Comparison of ENCODE assay signal across 16 cellular contexts in genomic region chr7:98800996-98801395, GRCh38.
A peak's percentile ranks its signal among the peaks of the same experiment; 100 is the strongest.
DNase-seq lines count a peak whose midpoint lies in the region; ATAC-seq and TF ChIP-seq lines count a peak whose summit lies in the region.
"Had no signal": no experiment of that assay in that cellular context is flagged by ENCODE, and none has a peak within 500 bp of the region (broad histone marks: within the 10 kb centered on the region; RNA-seq: fewer than 3 reads in every experiment).

No MANE protein-coding gene starts in this region.

- no peak overlapping the region for H3K4me3 ChIP-seq in BLaER1
- H3K4me3 ChIP-seq in GM12865 (ENCODE audit: low read depth, low read length), result no peak overlapping the region
- H3K4me3 ChIP-seq in ascending aorta, result no peak overlapping the region
- H3K4me3 ChIP-seq: HAP-1 had no signal

- H3K4me2 ChIP-seq in BLaER1, result 0 out of 2 replicates have a peak overlapping the region, but pooled peaks have one; percentile 75

- H3K9me3 ChIP-seq in BLaER1 (peaks cover 18% of the 10 kb centered on the region), ascending aorta (peaks cover 6 to 13% of the 10 kb centered on the region in 2 donors)
- H3K9me3 ChIP-seq: HAP-1 had no signal

- ATAC-seq in stimulated activated naive B cell treated with anti-CD40 and anti-IgM and Interleukin-4, amounts not matched to agents 10 μg/mL and 1 μg/mL and 100 μg/mL, for 72 hours (replicated peaks), result no peak
- no peak for ATAC-seq in GM18907 (IDR thresholded peaks at IDR 0.05; ENCODE audit: unreplicated experiment)
- ATAC-seq in HG02884 (IDR thresholded peaks at IDR 0.05; ENCODE audit: unreplicated experiment), result no peak

- H3K36me3 Mint-ChIP-seq in stimulated activated naive B cell treated with anti-CD40 and anti-IgM and Interleukin-4, amounts not matched to agents 10 μg/mL and 1 μg/mL and 100 μg/mL, for 72 hours, result peaks cover 2 to 9% of the 10 kb centered on the region in 2 donors
- H3K36me3 Mint-ChIP-seq: CD4-positive, CD25-positive, alpha-beta regulatory T cell; CD8-positive, alpha-beta memory T cell; IgD-negative memory B cell had no signal

- peak overlapping the region; percentile 31 for H3K27ac Mint-ChIP-seq in stimulated activated naive B cell treated with anti-CD40 and anti-IgM and Interleukin-4, amounts not matched to agents 10 μg/mL and 1 μg/mL and 100 μg/mL, for 72 hours
- H3K27ac Mint-ChIP-seq: CD4-positive, CD25-positive, alpha-beta regulatory T cell; CD8-positive, alpha-beta memory T cell; IgD-negative memory B cell had no signal

- DNase-seq in GM12865 (ENCODE audit: low read depth) (peak; percentile 6), ascending aorta (ENCODE audit: low spot score in 2 of 2) (no peak)
- DNase-seq in stimulated activated naive B cell treated with anti-CD40 and anti-IgM and Interleukin-4, amounts not matched to agents 10 μg/mL and 1 μg/mL and 100 μg/mL, for 72 hours, result no peak
- no peak for DNase-seq in activated CD4-positive, CD25-positive, alpha-beta regulatory T cell (lab: John Stamatoyannopoulos, UW)
- DNase-seq: CD4-positive, CD25-positive, alpha-beta regulatory T cell; CD8-positive, alpha-beta memory T cell; COR-L47; DMS 273 treated with DMSO at 0.1 percent for 48 hours; DMS53; Kasumi-1; KBM-7 had no signal

- no peaks in the 10 kb centered on the region for H3K36me3 ChIP-seq in BLaER1
- no peaks in the 10 kb centered on the region for H3K36me3 ChIP-seq in ascending aorta
- H3K36me3 ChIP-seq: HAP-1 had no signal

- intact Hi-C loops in ascending aorta (cut with DNase I), result no loop called here

- H3K27ac ChIP-seq in BLaER1 (no peak overlapping the region), ascending aorta (peak overlapping the region; percentile 49 to 59)

- H3K27me3 Mint-ChIP-seq in stimulated activated naive B cell treated with anti-CD40 and anti-IgM and Interleukin-4, amounts not matched to agents 10 μg/mL and 1 μg/mL and 100 μg/mL, for 72 hours, result peaks cover 40 to 51% of the 10 kb centered on the region in 2 donors
- H3K27me3 Mint-ChIP-seq: CD4-positive, CD25-positive, alpha-beta regulatory T cell had no signal

- H3K9me3 Mint-ChIP-seq in stimulated activated naive B cell treated with anti-CD40 and anti-IgM and Interleukin-4, amounts not matched to agents 10 μg/mL and 1 μg/mL and 100 μg/mL, for 72 hours, result peaks cover 14 to 18% of the 10 kb centered on the region in 2 donors

- peaks cover 14 to 30% of the 10 kb centered on the region in 2 donors for H3K4me1 Mint-ChIP-seq in stimulated activated naive B cell treated with anti-CD40 and anti-IgM and Interleukin-4, amounts not matched to agents 10 μg/mL and 1 μg/mL and 100 μg/mL, for 72 hours
- H3K4me1 Mint-ChIP-seq: CD4-positive, CD25-positive, alpha-beta regulatory T cell; CD8-positive, alpha-beta memory T cell had no signal

- TF ChIP-seq CTCF in GM12865 (IDR thresholded peaks at IDR 0.05; ENCODE audit: insufficient read depth, low read depth, low read length, missing control alignments) (no peak), ascending aorta (IDR thresholded peaks at IDR 0.05) (no peak)

- no peak overlapping the region for H3K4me3 Mint-ChIP-seq in stimulated activated naive B cell treated with anti-CD40 and anti-IgM and Interleukin-4, amounts not matched to agents 10 μg/mL and 1 μg/mL and 100 μg/mL, for 72 hours
- H3K4me3 Mint-ChIP-seq: CD4-positive, CD25-positive, alpha-beta regulatory T cell; CD8-positive, alpha-beta memory T cell had no signal

- H4K20me1 ChIP-seq in BLaER1, result peaks cover 10% of the 10 kb centered on the region; the same call in 1 of the 2 replicates

- H3K4me1 ChIP-seq in BLaER1 (peaks cover 59% of the 10 kb centered on the region), ascending aorta (peaks cover 12 to 15% of the 10 kb centered on the region in 2 donors)
- H3K4me1 ChIP-seq: HAP-1 had no signal

- no peak overlapping the region for H3K9ac ChIP-seq in BLaER1

- H3K27me3 ChIP-seq in BLaER1 (no peaks in the 10 kb centered on the region), ascending aorta (no peaks in the 10 kb centered on the region)
